ENCODE assay signal across 1 cellular context in the genomic region with DNA sequence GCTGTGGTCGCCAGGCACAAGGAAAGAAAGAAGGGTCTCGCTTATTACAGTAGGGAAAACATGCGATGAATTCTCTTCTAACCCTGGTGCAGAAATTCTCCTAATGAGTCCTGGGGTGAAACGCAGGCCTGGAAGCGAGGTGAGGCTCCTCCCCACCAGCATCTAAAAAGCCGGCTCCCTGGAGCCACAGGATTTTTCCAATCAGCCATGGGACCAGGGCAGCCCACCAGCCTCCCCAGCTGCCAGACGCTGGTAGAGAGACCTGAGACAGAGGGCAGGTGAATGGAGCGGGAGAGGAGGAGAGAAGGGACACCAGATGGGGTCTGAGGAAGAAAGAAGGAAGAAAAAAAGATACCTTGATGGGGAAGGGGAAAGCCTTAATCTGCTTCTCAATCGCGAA.
TF ChIP-seq lines count a peak whose summit lies in the region.

No MANE protein-coding gene starts in this region.

TF ChIP-seq in WTC11, 78 proteins besides CTCF, POLR2A, EP300 and RAD21:
- TF ChIP-seq, protein P1, sequence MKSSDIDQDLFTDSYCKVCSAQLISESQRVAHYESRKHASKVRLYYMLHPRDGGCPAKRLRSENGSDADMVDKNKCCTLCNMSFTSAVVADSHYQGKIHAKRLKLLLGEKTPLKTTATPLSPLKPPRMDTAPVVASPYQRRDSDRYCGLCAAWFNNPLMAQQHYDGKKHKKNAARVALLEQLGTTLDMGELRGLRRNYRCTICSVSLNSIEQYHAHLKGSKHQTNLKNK (CRISPR knock-in tag; IDR thresholded peaks at IDR 0.05), result no peak
- TF ChIP-seq ZBTB21 (CRISPR knock-in tag; IDR thresholded peaks at IDR 0.05; ENCODE audit: borderline replicate concordance) (no peak), NFE2L1 (CRISPR knock-in tag; IDR thresholded peaks at IDR 0.05) (no peak), ZNF232 (CRISPR knock-in tag; IDR thresholded peaks at IDR 0.05) (no peak), ELF4 (CRISPR knock-in tag; IDR thresholded peaks at IDR 0.05; ENCODE audit: low read depth) (no peak), JUN (CRISPR knock-in tag; IDR thresholded peaks at IDR 0.05) (no peak), ZNF138 (CRISPR knock-in tag; conservative IDR thresholded peaks at IDR 0.05) (no peak), ARID4B (CRISPR knock-in tag; IDR thresholded peaks at IDR 0.05; ENCODE audit: borderline replicate concordance) (no peak), IRF1 (CRISPR knock-in tag; IDR thresholded peaks at IDR 0.05) (no peak), SMAD4 (CRISPR knock-in tag; IDR thresholded peaks at IDR 0.05) (no peak), ZNF263 (CRISPR knock-in tag; IDR thresholded peaks at IDR 0.05; ENCODE audit: low read depth) (no peak), SMAD3 (CRISPR knock-in tag; IDR thresholded peaks at IDR 0.05; ENCODE audit: borderline replicate concordance) (no peak), ZNF671 (CRISPR knock-in tag; IDR thresholded peaks at IDR 0.05) (no peak), E2F5 (CRISPR knock-in tag; IDR thresholded peaks at IDR 0.05) (no peak), ZNF396 (CRISPR knock-in tag; IDR thresholded peaks at IDR 0.05; ENCODE audit: borderline replicate concordance) (no peak), SOX15 (CRISPR knock-in tag; IDR thresholded peaks at IDR 0.05) (no peak), CBFB (CRISPR knock-in tag; IDR thresholded peaks at IDR 0.05; ENCODE audit: low read depth) (no peak)
- TF ChIP-seq, protein P2, sequence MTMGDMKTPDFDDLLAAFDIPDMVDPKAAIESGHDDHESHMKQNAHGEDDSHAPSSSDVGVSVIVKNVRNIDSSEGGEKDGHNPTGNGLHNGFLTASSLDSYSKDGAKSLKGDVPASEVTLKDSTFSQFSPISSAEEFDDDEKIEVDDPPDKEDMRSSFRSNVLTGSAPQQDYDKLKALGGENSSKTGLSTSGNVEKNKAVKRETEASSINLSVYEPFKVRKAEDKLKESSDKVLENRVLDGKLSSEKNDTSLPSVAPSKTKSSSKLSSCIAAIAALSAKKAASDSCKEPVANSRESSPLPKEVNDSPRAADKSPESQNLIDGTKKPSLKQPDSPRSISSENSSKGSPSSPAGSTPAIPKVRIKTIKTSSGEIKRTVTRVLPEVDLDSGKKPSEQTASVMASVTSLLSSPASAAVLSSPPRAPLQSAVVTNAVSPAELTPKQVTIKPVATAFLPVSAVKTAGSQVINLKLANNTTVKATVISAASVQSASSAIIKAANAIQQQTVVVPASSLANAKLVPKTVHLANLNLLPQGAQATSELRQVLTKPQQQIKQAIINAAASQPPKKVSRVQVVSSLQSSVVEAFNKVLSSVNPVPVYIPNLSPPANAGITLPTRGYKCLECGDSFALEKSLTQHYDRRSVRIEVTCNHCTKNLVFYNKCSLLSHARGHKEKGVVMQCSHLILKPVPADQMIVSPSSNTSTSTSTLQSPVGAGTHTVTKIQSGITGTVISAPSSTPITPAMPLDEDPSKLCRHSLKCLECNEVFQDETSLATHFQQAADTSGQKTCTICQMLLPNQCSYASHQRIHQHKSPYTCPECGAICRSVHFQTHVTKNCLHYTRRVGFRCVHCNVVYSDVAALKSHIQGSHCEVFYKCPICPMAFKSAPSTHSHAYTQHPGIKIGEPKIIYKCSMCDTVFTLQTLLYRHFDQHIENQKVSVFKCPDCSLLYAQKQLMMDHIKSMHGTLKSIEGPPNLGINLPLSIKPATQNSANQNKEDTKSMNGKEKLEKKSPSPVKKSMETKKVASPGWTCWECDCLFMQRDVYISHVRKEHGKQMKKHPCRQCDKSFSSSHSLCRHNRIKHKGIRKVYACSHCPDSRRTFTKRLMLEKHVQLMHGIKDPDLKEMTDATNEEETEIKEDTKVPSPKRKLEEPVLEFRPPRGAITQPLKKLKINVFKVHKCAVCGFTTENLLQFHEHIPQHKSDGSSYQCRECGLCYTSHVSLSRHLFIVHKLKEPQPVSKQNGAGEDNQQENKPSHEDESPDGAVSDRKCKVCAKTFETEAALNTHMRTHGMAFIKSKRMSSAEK (CRISPR knock-in tag; IDR thresholded peaks at IDR 0.05; ENCODE audit: borderline replicate concordance), result no peak
